ENCODE assay signal across 11 cellular contexts in genomic region chr14:88463318-88463717, GRCh38.
DNase-seq lines count a peak whose midpoint lies in the region; ATAC-seq and TF ChIP-seq lines count a peak whose summit lies in the region.
"Had no signal": no experiment of that assay in that cellular context is flagged by ENCODE, and none has a peak within 500 bp of the region (broad histone marks: within the 10 kb centered on the region; RNA-seq: fewer than 3 reads in every experiment).

No MANE protein-coding gene starts in this region.

- peaks cover 15% of the 10 kb centered on the region for H3K36me3 Mint-ChIP-seq in activated naive CD4-positive, alpha-beta T cell treated with anti-CD3 and anti-CD28 coated beads for 36 hours (ENCODE audit: low read depth)
- no peaks in the 10 kb centered on the region for H3K36me3 Mint-ChIP-seq in activated naive CD4-positive, alpha-beta T cell treated with anti-CD3 and anti-CD28 coated beads, Interleukin-2, amount 10 ng/mL, durations not matched to agents 7 days and 5 days

- H3K27ac ChIP-seq in smooth muscle cell (ENCODE audit: low read depth) = no peak overlapping the region
- H3K27ac ChIP-seq: Peyer's patch, skin epidermis had no signal

- H4K20me1 ChIP-seq in smooth muscle cell (ENCODE audit: low read depth) = no peaks in the 10 kb centered on the region

- H2AFZ ChIP-seq in smooth muscle cell (ENCODE audit: low read depth) = no peak overlapping the region

- H3K27ac Mint-ChIP-seq in activated naive CD4-positive, alpha-beta T cell treated with anti-CD3 and anti-CD28 coated beads for 36 hours = no peak overlapping the region
- no peak overlapping the region for H3K27ac Mint-ChIP-seq in activated naive CD4-positive, alpha-beta T cell treated with anti-CD3 and anti-CD28 coated beads, Interleukin-2, amount 10 ng/mL, durations not matched to agents 7 days and 5 days
- H3K27ac Mint-ChIP-seq: dendritic cell treated with granulocyte-macrophage colony-stimulating factor and Interleukin-4, amounts not matched to agents 40 ng/mL and 50 ng/mL, for 4 days had no signal

- intact Hi-C loops in activated naive CD4-positive, alpha-beta T cell treated with anti-CD3 and anti-CD28 coated beads for 36 hours (cut with micrococcal nuclease) = no loop called here

- in situ Hi-C loops in KBM-7 (cut with MboI; ENCODE audit: low pct_unique_long_range_greater_than_20kb, low sequenced_read_pairs) = no loop called here

- no peaks in the 10 kb centered on the region for H3K27me3 Mint-ChIP-seq in activated naive CD4-positive, alpha-beta T cell treated with anti-CD3 and anti-CD28 coated beads for 36 hours (ENCODE audit: low read depth)
- no peaks in the 10 kb centered on the region for H3K27me3 Mint-ChIP-seq in activated naive CD4-positive, alpha-beta T cell treated with anti-CD3 and anti-CD28 coated beads, Interleukin-2, amount 10 ng/mL, durations not matched to agents 7 days and 5 days
- H3K27me3 Mint-ChIP-seq: dendritic cell treated with granulocyte-macrophage colony-stimulating factor and Interleukin-4, amounts not matched to agents 40 ng/mL and 50 ng/mL, for 4 days had no signal

- no peaks in the 10 kb centered on the region for H3K4me1 ChIP-seq in smooth muscle cell (ENCODE audit: low read depth)
- H3K4me1 ChIP-seq: Peyer's patch had no signal

- peak; percentile 24 for DNase-seq in activated naive CD4-positive, alpha-beta T cell treated with anti-CD3 and anti-CD28 coated beads for 36 hours
- DNase-seq in activated naive CD4-positive, alpha-beta T cell treated with anti-CD3 and anti-CD28 coated beads, Interleukin-2, amount 10 ng/mL, durations not matched to agents 7 days and 5 days = no peak
- DNase-seq in KBM-7 (peak; percentile 21), cerebellar cortex (ENCODE audit: low spot score) (peak; percentile 25), smooth muscle cell (lab: John Stamatoyannopoulos, UW; ENCODE audit: unreplicated experiment) (no peak), NCI-H187 treated with DMSO at 0.1 percent for 48 hours (lab: John Stamatoyannopoulos, UW) (no peak)
- no peak for DNase-seq in activated naive CD4-positive, alpha-beta T cell treated with Interleukin-2 at 50 U/mL for 16 hours

- no peaks in the 10 kb centered on the region for H3K27me3 ChIP-seq in smooth muscle cell (ENCODE audit: low read depth)
- H3K27me3 ChIP-seq: Peyer's patch had no signal

- no peak overlapping the region for H3K4me2 ChIP-seq in smooth muscle cell

- H3K36me3 ChIP-seq in smooth muscle cell (ENCODE audit: low read depth) = peaks cover 4% of the 10 kb centered on the region

- H3K4me3 ChIP-seq in smooth muscle cell = no peak overlapping the region
- H3K4me3 ChIP-seq: Peyer's patch, skin epidermis had no signal

- H3K9ac ChIP-seq in smooth muscle cell (ENCODE audit: low read depth) = no peak overlapping the region

- H3K4me3 Mint-ChIP-seq in activated naive CD4-positive, alpha-beta T cell treated with anti-CD3 and anti-CD28 coated beads for 36 hours = no peak overlapping the region
- H3K4me3 Mint-ChIP-seq in activated naive CD4-positive, alpha-beta T cell treated with anti-CD3 and anti-CD28 coated beads, Interleukin-2, amount 10 ng/mL, durations not matched to agents 7 days and 5 days = no peak overlapping the region
- H3K4me3 Mint-ChIP-seq: dendritic cell treated with granulocyte-macrophage colony-stimulating factor and Interleukin-4, amounts not matched to agents 40 ng/mL and 50 ng/mL, for 4 days had no signal

- CTCF ChIA-PET in activated naive CD4-positive, alpha-beta T cell treated with anti-CD3 and anti-CD28 coated beads for 36 hours (lab: Charles Lee) = interaction anchor here (0.9 to 1.6 kb wide), 2 partner anchors 8 to 26 kb away, joined by 4 read pairs; no protein-coding TSS in a partner anchor
- CTCF ChIA-PET in activated naive CD4-positive, alpha-beta T cell treated with anti-CD3 and anti-CD28 coated beads, Interleukin-2, amount 10 ng/mL, durations not matched to agents 7 days and 5 days (lab: Charles Lee) = no interaction called here

- no peaks in the 10 kb centered on the region for H3K4me1 Mint-ChIP-seq in activated naive CD4-positive, alpha-beta T cell treated with anti-CD3 and anti-CD28 coated beads for 36 hours (ENCODE audit: low read depth)
- no peaks in the 10 kb centered on the region for H3K4me1 Mint-ChIP-seq in activated naive CD4-positive, alpha-beta T cell treated with anti-CD3 and anti-CD28 coated beads, Interleukin-2, amount 10 ng/mL, durations not matched to agents 7 days and 5 days

- H3K9me3 Mint-ChIP-seq in activated naive CD4-positive, alpha-beta T cell treated with anti-CD3 and anti-CD28 coated beads for 36 hours = peaks cover 1% of the 10 kb centered on the region
- H3K9me3 Mint-ChIP-seq in activated naive CD4-positive, alpha-beta T cell treated with anti-CD3 and anti-CD28 coated beads, Interleukin-2, amount 10 ng/mL, durations not matched to agents 7 days and 5 days = no peaks in the 10 kb centered on the region

- no peaks in the 10 kb centered on the region for H3F3A ChIP-seq in smooth muscle cell (ENCODE audit: low read depth)

- no peak for ATAC-seq in HG02610 (IDR thresholded peaks at IDR 0.05; ENCODE audit: unreplicated experiment)

- WGBS in smooth muscle cell (ENCODE audit: low lambda C conversion rate) = 86% methylated on average over 4 of the region's 4 CpGs

- TF ChIP-seq CTCF in smooth muscle cell (IDR thresholded peaks at IDR 0.05; ENCODE audit: borderline replicate concordance, insufficient read depth, poor library complexity, severe bottlenecking) = peak; percentile 24

- H3K79me2 ChIP-seq in smooth muscle cell (ENCODE audit: low read depth) = no peaks in the 10 kb centered on the region

- H3K9me3 ChIP-seq in smooth muscle cell (replicated peaks; ENCODE audit: low read depth) = no peaks in the 10 kb centered on the region
- H3K9me3 ChIP-seq: Peyer's patch had no signal

Comparison
In these comparisons a context has a peak if more than half of its experiments do, and no peak if none do; other contexts are left out.
1. DNase-seq: peak in activated naive CD4-positive, alpha-beta T cell treated with anti-CD3 and anti-CD28 coated beads for 36 hours (single experiment), KBM-7 (single experiment) and cerebellar cortex (single experiment); none in activated naive CD4-positive, alpha-beta T cell treated with anti-CD3 and anti-CD28 coated beads, Interleukin-2, amount 10 ng/mL, durations not matched to agents 7 days and 5 days (single experiment), smooth muscle cell (single experiment), NCI-H187 treated with DMSO at 0.1 percent for 48 hours (single experiment) and activated naive CD4-positive, alpha-beta T cell treated with Interleukin-2 at 50 U/mL for 16 hours (single experiment).